27 cellular contexts compared by ENCODE assay signal in the genomic region with DNA sequence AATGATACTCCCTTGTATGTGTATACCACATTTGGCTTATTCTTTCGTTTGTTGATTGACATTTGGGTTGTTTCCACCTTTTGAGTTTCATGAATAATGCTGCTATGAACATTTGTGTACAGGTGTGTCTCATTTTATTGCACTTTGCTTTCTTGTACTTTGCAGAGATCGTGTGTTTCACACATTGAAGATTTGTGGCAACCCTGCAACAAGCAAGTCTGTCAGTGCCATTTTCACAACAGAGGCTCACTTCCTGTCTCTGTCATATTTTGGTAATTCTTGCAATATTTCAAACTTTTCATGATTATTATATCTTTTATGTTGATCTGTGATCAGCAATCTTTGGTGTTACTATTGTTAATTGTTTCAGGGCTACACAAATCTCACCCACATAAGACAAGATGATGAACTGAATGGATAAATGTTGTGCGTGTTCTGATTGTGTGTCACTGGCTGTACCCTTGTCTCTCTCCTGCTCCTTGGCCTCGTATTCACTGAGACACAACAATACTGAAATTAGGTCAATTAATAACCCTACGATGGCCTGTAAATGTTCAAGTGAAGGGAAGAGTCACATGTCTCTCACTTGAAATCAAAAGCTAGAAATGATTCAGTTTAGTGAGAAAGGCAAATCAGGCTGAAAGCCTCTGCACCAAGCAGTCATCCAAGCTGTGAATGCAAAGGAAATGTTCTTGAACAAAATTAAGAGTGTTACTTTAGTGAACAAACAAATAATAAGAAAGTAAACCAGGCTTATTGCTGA.
DNase-seq lines count a peak whose midpoint lies in the region; ATAC-seq and TF ChIP-seq lines count a peak whose summit lies in the region.
"Had no signal": no experiment of that assay in that cellular context is flagged by ENCODE, and none has a peak within 500 bp of the region (broad histone marks: within the 10 kb centered on the region; RNA-seq: fewer than 3 reads in every experiment).

No MANE protein-coding gene starts in this region.

- H3K4me3 ChIP-seq in esophagus muscularis mucosa: no peak overlapping the region
- H3K4me3 ChIP-seq: coronary artery, GM23338, thyroid gland had no signal

- no peaks in the 10 kb centered on the region for H3K9me3 ChIP-seq in esophagus muscularis mucosa
- H3K9me3 ChIP-seq: thyroid gland had no signal

- WGBS in esophagus muscularis mucosa: 86% methylated on average over 5 of the region's 5 CpGs

- peak; percentile 66 for ATAC-seq in GM18909 (IDR thresholded peaks at IDR 0.05; ENCODE audit: poor library complexity, unreplicated experiment)
- peak; percentile 47 for ATAC-seq in GM21576 (IDR thresholded peaks at IDR 0.05; ENCODE audit: unreplicated experiment)
- peak; percentile 65 for ATAC-seq in HG03196 (IDR thresholded peaks at IDR 0.05; ENCODE audit: unreplicated experiment)
- ATAC-seq in natural killer cell: peak; percentile 40 to 82 (median 58)
- ATAC-seq: activated CD8-positive, alpha-beta T cell treated with anti-CD3 and anti-CD28 coated beads, Interleukin-2, amount 10 ng/mL, durations not matched to agents 7 days and 5 days; GM23338; naive thymus-derived CD4-positive, alpha-beta T cell; Panc1; stimulated activated naive CD8-positive, alpha-beta T cell treated with anti-CD3 and anti-CD28 coated beads, Interleukin-15, Interleukin-2, amounts not matched to agents 100 U/mL and 50 U/mL, for 24 hours; T-cell had no signal

- peaks cover 13 to 14% of the 10 kb centered on the region in 2 donors for H3K4me1 Mint-ChIP-seq in natural killer cell
- H3K4me1 Mint-ChIP-seq: GM23338 had no signal

- H3K36me3 Mint-ChIP-seq in natural killer cell: no peaks in the 10 kb centered on the region
- H3K36me3 Mint-ChIP-seq: naive thymus-derived CD4-positive, alpha-beta T cell; T-cell had no signal

- H3K27ac Mint-ChIP-seq in natural killer cell: peak overlapping the region; percentile 17 to 66
- H3K27ac Mint-ChIP-seq: activated CD8-positive, alpha-beta T cell treated with anti-CD3 and anti-CD28 coated beads, Interleukin-2, amount 10 ng/mL, durations not matched to agents 7 days and 5 days; activated T-cell treated with anti-CD3 and anti-CD28 coated beads, Interleukin-2, amount 50 U/mL, for 24 hours; CD4-positive, alpha-beta T cell; GM23338; naive thymus-derived CD4-positive, alpha-beta T cell; T-cell had no signal

- no peaks in the 10 kb centered on the region for H3K36me3 ChIP-seq in esophagus muscularis mucosa
- H3K36me3 ChIP-seq: thyroid gland had no signal

- H3K27me3 Mint-ChIP-seq in natural killer cell (ENCODE audit: low read depth in 2 of 2): peaks cover 7 to 31% of the 10 kb centered on the region in 2 donors

- H3K27me3 ChIP-seq in esophagus muscularis mucosa: no peaks in the 10 kb centered on the region
- H3K27me3 ChIP-seq: thyroid gland had no signal

- H3K9me3 Mint-ChIP-seq in natural killer cell: no peaks in the 10 kb centered on the region
- H3K9me3 Mint-ChIP-seq: CD4-positive, alpha-beta T cell had no signal

- TF ChIP-seq CTCF in natural killer cell (IDR thresholded peaks at IDR 0.05): no peak
- no peak for TF ChIP-seq CTCF in esophagus muscularis mucosa (IDR thresholded peaks at IDR 0.05)

- no peak for TF ChIP-seq EP300 in esophagus muscularis mucosa (IDR thresholded peaks at IDR 0.05)

- H3K4me3 Mint-ChIP-seq in natural killer cell: peak overlapping the region; percentile 64
- H3K4me3 Mint-ChIP-seq: activated CD8-positive, alpha-beta T cell treated with anti-CD3 and anti-CD28 coated beads, Interleukin-2, amount 10 ng/mL, durations not matched to agents 7 days and 5 days; activated T-cell treated with anti-CD3 and anti-CD28 coated beads, Interleukin-2, amount 50 U/mL, for 24 hours; CD4-positive, alpha-beta T cell; GM23338; naive thymus-derived CD4-positive, alpha-beta T cell; T-cell had no signal

- no peak for TF ChIP-seq POLR2A in esophagus muscularis mucosa (IDR thresholded peaks at IDR 0.05; ENCODE audit: low read depth)

- H3K27ac ChIP-seq in esophagus muscularis mucosa (replicated peaks in 1 of 4): no peak overlapping the region
- H3K27ac ChIP-seq: coronary artery, HL-60, thyroid gland had no signal

- DNase-seq in natural killer cell (no peak), DMS 273 treated with DMSO at 0.1 percent for 48 hours (lab: John Stamatoyannopoulos, UW) (no peak), HT-29 (ENCODE audit: low spot score) (no peak), esophagus muscularis mucosa (ENCODE audit: extremely low spot score) (no peak), AG20443 (ENCODE audit: low spot score) (no peak)
- DNase-seq: activated CD4-positive, alpha-beta T cell treated with anti-CD3 and anti-CD28 coated beads for 1 hour; activated CD8-positive, alpha-beta T cell treated with anti-CD3 and anti-CD28 coated beads, Interleukin-2, amount 10 ng/mL, durations not matched to agents 7 days and 5 days; activated naive CD4-positive, alpha-beta T cell; activated T-cell treated with anti-CD3 and anti-CD28 coated beads, Interleukin-2, amount 50 U/mL, for 24 hours; CD4-positive, alpha-beta T cell; glutamatergic neuron; mesendoderm; naive thymus-derived CD4-positive, alpha-beta T cell; NCI-H1417; NCI-H510A; retina; stimulated activated CD4-positive, alpha-beta T cell treated with anti-CD3 and anti-CD28 coated beads, Interleukin-4, amount 100 ng/mL, for 24 hours; stimulated activated naive CD8-positive, alpha-beta T cell treated with anti-CD3 and anti-CD28 coated beads, Interleukin-15, Interleukin-2, amounts not matched to agents 100 U/mL and 50 U/mL, for 24 hours; T-cell; thyroid gland had no signal

- intact Hi-C loops in natural killer cell (cut with micrococcal nuclease) (no loop called here), esophagus muscularis mucosa (cut with DNase I) (no loop called here)

- H3K4me1 ChIP-seq in esophagus muscularis mucosa: peaks cover 0 to 5% (median under 1%) of the 10 kb centered on the region in 4 donors
